7 cellular contexts compared by ENCODE assay signal in the genomic region with DNA sequence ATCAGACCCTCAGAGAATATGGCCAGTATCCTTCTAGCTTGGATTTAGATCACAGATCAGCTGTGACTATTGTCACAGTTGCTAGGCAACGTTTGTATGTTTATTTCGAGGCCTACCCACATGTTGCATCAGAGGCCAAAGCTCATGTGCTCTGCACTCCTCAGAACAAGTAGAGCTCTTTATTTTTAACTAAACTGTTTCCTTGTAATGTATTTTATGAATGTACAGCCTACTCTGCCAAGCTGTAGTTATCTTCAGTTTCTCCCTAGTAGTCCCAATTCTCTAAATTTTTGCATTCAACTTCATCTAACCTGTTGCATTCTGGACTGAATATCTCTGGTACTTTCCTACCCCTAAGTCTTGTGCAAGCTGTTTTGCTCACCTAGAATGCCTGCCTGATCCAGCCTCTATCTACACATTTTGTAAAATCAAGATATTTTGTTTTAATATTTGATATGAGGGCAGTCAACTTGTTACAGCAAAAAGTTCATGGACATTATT. TPM values are rescaled to one million over a fixed set of nuclear protein-coding genes. Genes with fewer than 3 reads are reported as not detected.
A peak's percentile ranks its signal among the peaks of the same experiment; 100 is the strongest.
DNase-seq lines count a peak whose midpoint lies in the region; ATAC-seq and TF ChIP-seq lines count a peak whose summit lies in the region.

No MANE protein-coding gene starts in this region.

- peaks cover 0 to 3% of the 10 kb centered on the region in 2 experiments; a peak in 1 of 4 replicates for H3K4me1 ChIP-seq in HCT116 (ENCODE audit: control insufficient read depth in 1 of 2, insufficient read depth in 2 of 2, low read length in 2 of 2)
- peaks cover 20% of the 10 kb centered on the region for H3K4me1 ChIP-seq in PC-9 (replicated peaks; ENCODE audit: insufficient read depth)
- no peaks in the 10 kb centered on the region for H3K4me1 ChIP-seq in ectodermal cell (ENCODE audit: control insufficient read depth, insufficient read depth, low read length)
- peaks cover 42% of the 10 kb centered on the region for H3K4me1 ChIP-seq in muscle layer of colon (ENCODE audit: insufficient read depth, low read length)

- H3K9me2 ChIP-seq in HCT116 (ENCODE audit: insufficient read depth) (no peaks in the 10 kb centered on the region), PC-9 (ENCODE audit: insufficient read depth) (no peaks in the 10 kb centered on the region)

- WGBS in ectodermal cell, 2 experiments, result 91 to 96% methylated on average over 2 of the region's 2 CpGs

- peaks cover 16% of the 10 kb centered on the region for H3F3A ChIP-seq in PC-9 (ENCODE audit: insufficient read depth, low read depth)

- intact Hi-C loops in HCT116 (cut with micrococcal nuclease), result no loop called here
- intact Hi-C loops in PC-9 (cut with micrococcal nuclease; ENCODE audit: unreplicated experiment), result no loop called here

- no peak for TF ChIP-seq POLR2A in HCT116 (IDR thresholded peaks at IDR 0.05; ENCODE audit: borderline replicate concordance, extremely low read depth, insufficient read depth, insufficient read length)

- DNase-seq in EH (ENCODE audit: low read depth), result peak; percentile 84
- peak; percentile 58 for DNase-seq in HCT116 (ENCODE audit: low read depth, low spot score)
- peak; percentile 48 to 86 for DNase-seq in PC-9
- no peak for DNase-seq in C1 segment of cervical spinal cord (lab: John Stamatoyannopoulos, UW)
- no peak for DNase-seq in NCI-H1105 treated with DMSO at 0.1 percent for 48 hours (lab: John Stamatoyannopoulos, UW)

- BruUV-seq in HCT116 (replicated peaks; lab: Mats Ljungman, UMichigan) (no TSS peak), PC-9 (replicated peaks; lab: Mats Ljungman, UMichigan) (no TSS peak)

- H4K20me1 ChIP-seq in HCT116 (ENCODE audit: insufficient read depth), result no peaks in the 10 kb centered on the region
- no peaks in the 10 kb centered on the region for H4K20me1 ChIP-seq in PC-9 (ENCODE audit: insufficient read depth)

- RAD21 ChIA-PET in HCT116 (lab: Charles Lee; ENCODE audit: low non-redundant PET in 1 of 2, low total read pairs in 2 of 2, uncharacterized antibody in 2 of 2, unreplicated experiment in 2 of 2), result no interaction called here

- H3K36me3 ChIP-seq in HCT116 (ENCODE audit: control insufficient read depth in 1 of 2, insufficient read depth in 2 of 2, low read length in 2 of 2), result no peaks in the 10 kb centered on the region
- no peaks in the 10 kb centered on the region for H3K36me3 ChIP-seq in PC-9 (ENCODE audit: low read depth)
- H3K36me3 ChIP-seq in ectodermal cell (ENCODE audit: control insufficient read depth, insufficient read depth, low read length), result no peaks in the 10 kb centered on the region
- no peaks in the 10 kb centered on the region for H3K36me3 ChIP-seq in muscle layer of colon (ENCODE audit: insufficient read depth, low read length)

- H3K27me3 ChIP-seq in HCT116 (ENCODE audit: insufficient read depth, low read length), result no peaks in the 10 kb centered on the region
- H3K27me3 ChIP-seq in PC-9 (ENCODE audit: insufficient read depth, low read depth), result no peaks in the 10 kb centered on the region
- no peaks in the 10 kb centered on the region for H3K27me3 ChIP-seq in ectodermal cell (ENCODE audit: control insufficient read depth, insufficient read depth, low read length, poor library complexity, severe bottlenecking)
- H3K27me3 ChIP-seq in muscle layer of colon (ENCODE audit: control insufficient read depth in 1 of 2, insufficient read depth in 2 of 2, low read length in 2 of 2), result no peaks in the 10 kb centered on the region

- TF ChIP-seq RAD21 in HCT116 (IDR thresholded peaks at IDR 0.05; ENCODE audit: low read depth), result no peak

- H2AFZ ChIP-seq in HCT116 (ENCODE audit: low read depth, low read length, poor library complexity, severe bottlenecking) (no peak overlapping the region), PC-9 (no peak overlapping the region)

- POLR2A ChIA-PET in HCT116 (lab: Charles Lee) (interaction anchor here (0.8 to 1.2 kb wide), 2 partner anchors 12 to 93 kb away, joined by 3 to 5 read pairs; partner anchors contain the start of gene ERAP1), PC-9 (lab: Charles Lee; ENCODE audit: unreplicated experiment) (interaction anchor here (0.6 to 0.7 kb wide), 2 partner anchors 15 to 130 kb away, joined by 3 to 8 read pairs; no protein-coding TSS in a partner anchor)

- H3K27ac ChIP-seq in HCT116 (ENCODE audit: low read depth, low read length) (no peak overlapping the region), PC-9 (peak overlapping the region; percentile 76), ectodermal cell (ENCODE audit: insufficient read depth, low read depth, low read length, poor library complexity, severe bottlenecking) (peak overlapping the region; percentile 32), muscle layer of colon (ENCODE audit: low read depth, low read length) (peak overlapping the region; percentile 37)

- no peak overlapping the region for H3K4me3 ChIP-seq in HCT116 (replicated peaks in 1 of 2; ENCODE audit: low read depth in 1 of 2, low read length in 2 of 2)
- H3K4me3 ChIP-seq in PC-9, result no peak overlapping the region
- H3K4me3 ChIP-seq in ectodermal cell (ENCODE audit: insufficient read depth, low read depth, low read length), result no peak overlapping the region
- no peak overlapping the region for H3K4me3 ChIP-seq in muscle layer of colon (ENCODE audit: low read depth in 1 of 2, low read length in 2 of 2)

- peaks cover 64% of the 10 kb centered on the region for H3K79me2 ChIP-seq in HCT116 (ENCODE audit: insufficient read depth, low read length)
- peaks cover 96% of the 10 kb centered on the region for H3K79me2 ChIP-seq in PC-9 (ENCODE audit: low read depth)

- no peak overlapping the region for H3K4me2 ChIP-seq in HCT116 (ENCODE audit: low read length)
- peak overlapping the region; percentile 58 for H3K4me2 ChIP-seq in PC-9

- no peak for ATAC-seq in HCT116

- H3K9me3 ChIP-seq in HCT116 (ENCODE audit: control insufficient read depth in 1 of 2, insufficient read depth in 1 of 2, low read depth in 1 of 2, low read length in 2 of 2) (no peaks in the 10 kb centered on the region), PC-9 (ENCODE audit: insufficient read depth, low read depth) (no peaks in the 10 kb centered on the region), ectodermal cell (ENCODE audit: control insufficient read depth, low read length) (no peaks in the 10 kb centered on the region), muscle layer of colon (ENCODE audit: low read length) (no peaks in the 10 kb centered on the region)

- TF ChIP-seq CTCF in HCT116 (IDR thresholded peaks at IDR 0.05 in 2 of 3, conservative IDR thresholded peaks at IDR 0.05 in 1 of 3; ENCODE audit: borderline replicate concordance in 1 of 3, insufficient read depth in 1 of 3, low read depth in 2 of 3, low read length in 2 of 3), result no peak
- TF ChIP-seq CTCF in PC-9 (conservative IDR thresholded peaks at IDR 0.05), result no peak

- H3K9ac ChIP-seq in HCT116 (ENCODE audit: low read length), result no peak overlapping the region
- no peak overlapping the region for H3K9ac ChIP-seq in muscle layer of colon (ENCODE audit: low read length)

- CTCF ChIA-PET in HCT116 (lab: Charles Lee) (interaction anchor here (0.9 kb wide), 1 partner anchor 101 kb away, joined by 3 read pairs; no protein-coding TSS in a partner anchor), PC-9 (lab: Charles Lee) (interaction anchor here (0.9 kb wide), 1 partner anchor 11 kb away, joined by 4 read pairs; no protein-coding TSS in a partner anchor)

TF ChIP-seq in HCT116, 20 proteins besides CTCF, POLR2A, EP300 and RAD21:
- TF ChIP-seq CEBPB (IDR thresholded peaks at IDR 0.05; ENCODE audit: low read depth), result peak; percentile 85
- TF ChIP-seq, protein P1, sequence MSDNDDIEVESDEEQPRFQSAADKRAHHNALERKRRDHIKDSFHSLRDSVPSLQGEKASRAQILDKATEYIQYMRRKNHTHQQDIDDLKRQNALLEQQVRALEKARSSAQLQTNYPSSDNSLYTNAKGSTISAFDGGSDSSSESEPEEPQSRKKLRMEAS (IDR thresholded peaks at IDR 0.05), result peak; percentile 84
- TF ChIP-seq SIN3A (IDR thresholded peaks at IDR 0.05; ENCODE audit: low read depth), result no peak
TF ChIP-seq in HCT116: peak in this region for 2.

RNA-seq across cellular contexts. Expression of gene CAST, which starts 52.8 kb away (rescaled TPM):
- total RNA-seq in HCT116 (2021; ENCODE audit: unreplicated experiment) (142 TPM), PC-9 (2021) (234 and 289 TPM in 2 replicates)
- polyA plus RNA-seq in HCT116 (2012), result 65.3 and 82.7 TPM in 2 replicates
- 79.0 TPM for polyA plus RNA-seq in ectodermal cell (2013, experiment 1 of 4)
- 74.8 TPM for polyA plus RNA-seq in ectodermal cell (2013, experiment 2 of 4)
- polyA plus RNA-seq in ectodermal cell (2013, experiment 3 of 4), result 68.0 TPM
- 70.8 TPM for polyA plus RNA-seq in ectodermal cell (2013, experiment 4 of 4)

Comparison
In these comparisons a context has a peak if more than half of its experiments do, and no peak if none do; other contexts are left out.
1. DNase-seq: peak in EH (single experiment), HCT116 (single experiment) and PC-9 (2 of 2); none in C1 segment of cervical spinal cord (0 of 14) and NCI-H1105 treated with DMSO at 0.1 percent for 48 hours (single experiment).